ENCODE assay signal across 11 cellular contexts in the genomic region with DNA sequence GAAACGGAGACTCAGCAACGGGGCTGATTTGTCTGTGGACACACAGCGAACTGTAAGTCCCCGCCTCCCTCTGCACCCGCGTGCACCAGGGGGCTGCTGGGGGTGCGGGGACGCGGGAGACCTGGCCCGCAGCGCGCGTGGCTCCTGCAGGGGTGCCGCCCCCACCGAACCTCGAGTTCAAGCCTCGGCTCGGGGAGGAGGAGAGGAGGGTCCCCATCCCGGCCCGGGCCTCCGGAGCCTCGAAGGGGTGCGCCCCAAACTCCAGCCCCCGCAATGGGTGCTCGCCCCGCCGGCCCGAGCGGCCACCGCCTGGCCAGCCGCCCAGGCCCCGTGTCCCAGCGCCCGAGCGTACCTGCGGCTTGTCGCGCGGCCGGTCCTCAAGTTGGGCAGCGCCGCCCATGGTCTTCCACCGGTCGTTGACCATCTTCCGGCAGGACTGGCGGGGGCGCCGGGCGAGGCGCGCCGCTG. TPM values are rescaled to one million over a fixed set of nuclear protein-coding genes. Genes with fewer than 3 reads are reported as not detected.
A peak's percentile ranks its signal among the peaks of the same experiment; 100 is the strongest.
DNase-seq lines count a peak whose midpoint lies in the region; ATAC-seq and TF ChIP-seq lines count a peak whose summit lies in the region.
"Had no signal": no experiment of that assay in that cellular context is flagged by ENCODE, and none has a peak within 500 bp of the region (broad histone marks: within the 10 kb centered on the region; RNA-seq: fewer than 3 reads in every experiment).

No MANE protein-coding gene starts in this region.

- CTCF ChIA-PET in SK-N-SH (lab: Yijun Ruan, JAX) = no interaction called here

- DNase-seq in SK-N-SH (no peak), adipocyte (ENCODE audit: low read depth) (no peak), smooth muscle cell (lab: John Stamatoyannopoulos, UW; ENCODE audit: unreplicated experiment) (no peak), DMS79 treated with DMSO at 0.1 percent for 48 hours (lab: John Stamatoyannopoulos, UW) (no peak), body of pancreas (no peak)
- DNase-seq in stimulated activated CD4-positive, alpha-beta T cell treated with anti-CD3 and anti-CD28 coated beads, Interleukin-4, amount 100 ng/mL, for 24 hours = no peak
- DNase-seq: ACHN; activated CD4-positive, CD25-positive, alpha-beta regulatory T cell treated with anti-CD3 and anti-CD28 coated beads, Interleukin-2, amount 50 U/mL, for 72 hours had no signal

- H3F3A ChIP-seq in SK-N-SH (replicated peaks; ENCODE audit: insufficient read depth) (peaks cover 17% of the 10 kb centered on the region), smooth muscle cell (ENCODE audit: low read depth) (no peaks in the 10 kb centered on the region)

- peaks cover 0 to 10% of the 10 kb centered on the region in 2 experiments; a peak in 1 of 4 replicates for H3K4me1 ChIP-seq in SK-N-SH (ENCODE audit: control insufficient read depth in 1 of 2, insufficient read depth in 2 of 2, low read depth in 1 of 2, low read length in 1 of 2)
- peaks cover 18% of the 10 kb centered on the region for H3K4me1 ChIP-seq in adipocyte (ENCODE audit: control insufficient read depth, insufficient read depth, low read length)
- peaks cover 3% of the 10 kb centered on the region for H3K4me1 ChIP-seq in iPS-15b (ENCODE audit: control insufficient read depth, insufficient read depth, low read length)
- peaks cover 9% of the 10 kb centered on the region for H3K4me1 ChIP-seq in smooth muscle cell (ENCODE audit: low read depth)
- peaks cover 29% of the 10 kb centered on the region for H3K4me1 ChIP-seq in body of pancreas

- no peaks in the 10 kb centered on the region for H3K79me2 ChIP-seq in SK-N-SH (ENCODE audit: insufficient read depth)
- H3K79me2 ChIP-seq in smooth muscle cell (ENCODE audit: low read depth) = no peaks in the 10 kb centered on the region

- H3K9me3 ChIP-seq in SK-N-SH = no peaks in the 10 kb centered on the region
- no peaks in the 10 kb centered on the region for H3K9me3 ChIP-seq in adipocyte (ENCODE audit: control insufficient read depth, low read length)
- H3K9me3 ChIP-seq in iPS-15b (ENCODE audit: control insufficient read depth, insufficient read depth, low read length) = no peaks in the 10 kb centered on the region
- H3K9me3 ChIP-seq in smooth muscle cell (replicated peaks; ENCODE audit: low read depth) = no peaks in the 10 kb centered on the region
- H3K9me3 ChIP-seq in body of pancreas = no peaks in the 10 kb centered on the region

- TF ChIP-seq EP300 in SK-N-SH (IDR thresholded peaks at IDR 0.05; ENCODE audit: borderline replicate concordance in 1 of 2, low read depth in 1 of 2, low read length in 1 of 2) = no peak

- H3K9ac ChIP-seq in SK-N-SH (no peak overlapping the region), adipocyte (ENCODE audit: low read length) (no peak overlapping the region), iPS-15b (ENCODE audit: low read depth, low read length) (no peak overlapping the region), smooth muscle cell (ENCODE audit: low read depth) (no peak overlapping the region)

- ATAC-seq in SK-N-SH treated with all-trans-retinoic acid at 6 μM for 48 hours (no peak), body of pancreas (no peak)

- H3K27me3 ChIP-seq in SK-N-SH (ENCODE audit: insufficient read depth) (peaks cover 42% of the 10 kb centered on the region), adipocyte (replicated peaks; ENCODE audit: control insufficient read depth, insufficient read depth, low read length) (peaks cover 16% of the 10 kb centered on the region), iPS-15b (ENCODE audit: control insufficient read depth, insufficient read depth, low read length) (peaks cover 34% of the 10 kb centered on the region), smooth muscle cell (ENCODE audit: low read depth) (peaks cover 42% of the 10 kb centered on the region), body of pancreas (peaks cover 0 to 57% of the 10 kb centered on the region in 2 donors)

- TF ChIP-seq POLR2A in body of pancreas (IDR thresholded peaks at IDR 0.05) = no peak

- H4K20me1 ChIP-seq in SK-N-SH (ENCODE audit: insufficient read depth) (0 out of 2 replicates have a peak, but pooled peaks cover 6% of the 10 kb centered on the region), smooth muscle cell (ENCODE audit: low read depth) (no peaks in the 10 kb centered on the region)

- H3K4me2 ChIP-seq in SK-N-SH (peak overlapping the region; percentile 75; the same call in 1 of the 2 replicates), smooth muscle cell (peak overlapping the region; percentile 98)

- H3K36me3 ChIP-seq in SK-N-SH (replicated peaks in 1 of 2; ENCODE audit: control insufficient read depth in 1 of 2, insufficient read depth in 2 of 2, low read length in 1 of 2) = no peaks in the 10 kb centered on the region
- H3K36me3 ChIP-seq in adipocyte (ENCODE audit: control insufficient read depth, insufficient read depth, low read length, severe bottlenecking) = no peaks in the 10 kb centered on the region
- H3K36me3 ChIP-seq in iPS-15b (ENCODE audit: control insufficient read depth, insufficient read depth, low read length) = no peaks in the 10 kb centered on the region
- H3K36me3 ChIP-seq in smooth muscle cell (ENCODE audit: low read depth) = no peaks in the 10 kb centered on the region
- H3K36me3 ChIP-seq in body of pancreas (replicated peaks in 1 of 2; ENCODE audit: insufficient read depth in 1 of 2, low read depth in 2 of 2) = no peaks in the 10 kb centered on the region

- intact Hi-C loops in body of pancreas (cut with DNase I) = loop anchor here (10.0 kb wide), 1 partner anchor 173 kb away; no protein-coding TSS in a partner anchor

- TF ChIP-seq CTCF in SK-N-SH (IDR thresholded peaks at IDR 0.05) = no peak
- TF ChIP-seq CTCF in smooth muscle cell (IDR thresholded peaks at IDR 0.05; ENCODE audit: borderline replicate concordance, insufficient read depth, poor library complexity, severe bottlenecking) = no peak
- no peak for TF ChIP-seq CTCF in body of pancreas (IDR thresholded peaks at IDR 0.05)

- POLR2A ChIA-PET in SK-N-SH (lab: Yijun Ruan, JAX) = no interaction called here

- 0% methylated on average over 1 of the region's 52 CpGs for WGBS in SK-N-SH (ENCODE audit: low lambda C conversion rate)
- 4% methylated on average over 33 of the region's 52 CpGs for WGBS in smooth muscle cell (ENCODE audit: low lambda C conversion rate)
- 1 to 8% methylated on average over 5 to 46 of the region's 52 CpGs for WGBS in body of pancreas, 2 donors

- H2AFZ ChIP-seq in SK-N-SH (ENCODE audit: low read depth) = no peak overlapping the region
- no peak overlapping the region for H2AFZ ChIP-seq in smooth muscle cell (ENCODE audit: low read depth)

- H3K27ac ChIP-seq in SK-N-SH (ENCODE audit: low read depth in 2 of 2, low read length in 1 of 2) = no peak overlapping the region
- no peak overlapping the region for H3K27ac ChIP-seq in smooth muscle cell (ENCODE audit: low read depth)
- H3K27ac ChIP-seq in body of pancreas = no peak overlapping the region

- no peak for TF ChIP-seq RAD21 in SK-N-SH (IDR thresholded peaks at IDR 0.05; ENCODE audit: low read length)

- H3K4me3 ChIP-seq in SK-N-SH (ENCODE audit: low read depth in 2 of 2, low read length in 1 of 2) = peak overlapping the region; percentile 35 to 43; a peak in 2 of 4 replicates
- H3K4me3 ChIP-seq in adipocyte (ENCODE audit: low read length) = peak overlapping the region; percentile 78
- H3K4me3 ChIP-seq in iPS-15b (ENCODE audit: low read depth, low read length) = peak overlapping the region; percentile 39
- peak overlapping the region; percentile 69 for H3K4me3 ChIP-seq in smooth muscle cell
- H3K4me3 ChIP-seq in body of pancreas = no peak overlapping the region

- H3K9me2 ChIP-seq in SK-N-SH = no peaks in the 10 kb centered on the region

TF ChIP-seq in SK-N-SH, 30 proteins besides CTCF, POLR2A, EP300 and RAD21 (continues in another document):
- no peak for TF ChIP-seq MXI1 (IDR thresholded peaks at IDR 0.05; ENCODE audit: low read depth, low read length)
- TF ChIP-seq MEF2A (IDR thresholded peaks at IDR 0.05; ENCODE audit: borderline replicate concordance, low read depth) = no peak
- no peak for TF ChIP-seq JUND (IDR thresholded peaks at IDR 0.05)
- no peak for TF ChIP-seq SIN3A (IDR thresholded peaks at IDR 0.05; ENCODE audit: borderline replicate concordance, low read depth, low read length)
- no peak for TF ChIP-seq FOXJ3 (CRISPR knock-in tag; IDR thresholded peaks at IDR 0.05)
- no peak for TF ChIP-seq TAF1 (IDR thresholded peaks at IDR 0.05; ENCODE audit: borderline replicate concordance, low read depth, low read length)
- TF ChIP-seq FOSL2 (IDR thresholded peaks at IDR 0.05; ENCODE audit: borderline replicate concordance, low read depth) = no peak
- TF ChIP-seq POLR2AphosphoS5 (IDR thresholded peaks at IDR 0.05; ENCODE audit: low read depth, low read length) = no peak
- no peak for TF ChIP-seq NFIC (IDR thresholded peaks at IDR 0.05; ENCODE audit: borderline replicate concordance)

TF ChIP-seq in SK-N-SH treated with all-trans-retinoic acid at 6 μM for 48 hours, 23 proteins besides CTCF, POLR2A, EP300 and RAD21 (continues in another document):
- TF ChIP-seq CSDC2 (CRISPR knock-in tag; IDR thresholded peaks at IDR 0.05) = no peak
- TF ChIP-seq ZNF8 (CRISPR knock-in tag; IDR thresholded peaks at IDR 0.05) = no peak
- TF ChIP-seq TCF4 (CRISPR knock-in tag; IDR thresholded peaks at IDR 0.05; ENCODE audit: borderline replicate concordance) = no peak
- TF ChIP-seq, protein P1, sequence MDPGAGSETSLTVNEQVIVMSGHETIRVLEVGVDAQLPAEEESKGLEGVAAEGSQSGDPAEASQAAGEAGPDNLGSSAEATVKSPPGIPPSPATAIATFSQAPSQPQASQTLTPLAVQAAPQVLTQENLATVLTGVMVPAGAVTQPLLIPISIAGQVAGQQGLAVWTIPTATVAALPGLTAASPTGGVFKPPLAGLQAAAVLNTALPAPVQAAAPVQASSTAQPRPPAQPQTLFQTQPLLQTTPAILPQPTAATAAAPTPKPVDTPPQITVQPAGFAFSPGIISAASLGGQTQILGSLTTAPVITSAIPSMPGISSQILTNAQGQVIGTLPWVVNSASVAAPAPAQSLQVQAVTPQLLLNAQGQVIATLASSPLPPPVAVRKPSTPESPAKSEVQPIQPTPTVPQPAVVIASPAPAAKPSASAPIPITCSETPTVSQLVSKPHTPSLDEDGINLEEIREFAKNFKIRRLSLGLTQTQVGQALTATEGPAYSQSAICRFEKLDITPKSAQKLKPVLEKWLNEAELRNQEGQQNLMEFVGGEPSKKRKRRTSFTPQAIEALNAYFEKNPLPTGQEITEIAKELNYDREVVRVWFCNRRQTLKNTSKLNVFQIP (CRISPR knock-in tag; IDR thresholded peaks at IDR 0.05; ENCODE audit: borderline replicate concordance, low read depth) = no peak
- no peak for TF ChIP-seq ZFP30 (CRISPR knock-in tag; IDR thresholded peaks at IDR 0.05)

RNA-seq across cellular contexts. Expression of a gene that starts 0.8 kb away (rescaled TPM):
- 0.86 and 1.3 TPM in 2 replicates for polyA plus RNA-seq in SK-N-SH (2012; rRNA removed)
- 0.13 and 0.33 TPM in 2 replicates for polyA plus RNA-seq in SK-N-SH (2012; cell fraction: cytosol; rRNA removed)
- polyA plus RNA-seq in SK-N-SH (2012; cell fraction: nucleus; rRNA removed) = 1.2 and 1.3 TPM in 2 replicates
- total RNA-seq in smooth muscle cell = 1.3 and 1.8 TPM in 2 replicates
- 2.4 and 4.7 TPM in 2 replicates for polyA plus RNA-seq in smooth muscle cell
- under 1 TPM in 1 of 2 donors, not detected in 1; 0.78 TPM for total RNA-seq in body of pancreas

RNA-seq across cellular contexts. Expression of a gene that starts 41.6 kb away (rescaled TPM):
- polyA plus RNA-seq in SK-N-SH (2012; rRNA removed) = not detected in 2 replicates
- not detected in 2 replicates for polyA plus RNA-seq in SK-N-SH (2012; cell fraction: cytosol; rRNA removed)
- not detected in 2 replicates for polyA plus RNA-seq in SK-N-SH (2012; cell fraction: nucleus; rRNA removed)
- total RNA-seq in smooth muscle cell = not detected in 2 replicates
- polyA plus RNA-seq in smooth muscle cell = 0.15 and 0.24 TPM in 2 replicates
- not detected for total RNA-seq in body of pancreas
- total RNA-seq: cerebellum had no signal

Comparison
In these comparisons a context has a peak if more than half of its experiments do, and no peak if none do; other contexts are left out.
1. H3K4me3 ChIP-seq: peak in SK-N-SH (2 of 2), adipocyte (single experiment), iPS-15b (single experiment) and smooth muscle cell (single experiment); none in body of pancreas (0 of 2).